In genomic region chrX:40152706-40153334, GRCh38 we compare ENCODE assay signal across 8 cellular contexts. TPM values are rescaled to one million over a fixed set of nuclear protein-coding genes. Genes with fewer than 3 reads are reported as not detected.
DNase-seq lines count a peak whose midpoint lies in the region; ATAC-seq and TF ChIP-seq lines count a peak whose summit lies in the region.

No MANE protein-coding gene starts in this region.

- ATAC-seq in T-helper 17 cell (peak; percentile 1), GM19035 (IDR thresholded peaks at IDR 0.05; ENCODE audit: unreplicated experiment) (no peak)

- no peaks in the 10 kb centered on the region for H3K36me3 ChIP-seq in neural cell (ENCODE audit: insufficient read depth, low read length)

- H3K27ac ChIP-seq in neural cell (ENCODE audit: low read length), result peak overlapping the region; percentile 85

- H3F3A ChIP-seq in neural cell (ENCODE audit: insufficient read depth, low read length, poor library complexity, severe bottlenecking), result no peaks in the 10 kb centered on the region

- H3K9me3 ChIP-seq in T-helper 17 cell (ENCODE audit: control insufficient read depth, low read length, poor library complexity, severe bottlenecking) (no peaks in the 10 kb centered on the region), neural cell (ENCODE audit: low read length) (no peaks in the 10 kb centered on the region)

- H3K4me1 Mint-ChIP-seq in T-helper 17 cell, result peaks cover 6% of the 10 kb centered on the region

- no peaks in the 10 kb centered on the region for H3K27me3 Mint-ChIP-seq in T-helper 17 cell

- H3K79me2 ChIP-seq in neural cell (replicated peaks; ENCODE audit: insufficient read depth, low read length), result no peaks in the 10 kb centered on the region

- no peak for TF ChIP-seq EP300 in neural cell (conservative IDR thresholded peaks at IDR 0.05; ENCODE audit: poor library complexity, severe bottlenecking)

- peaks cover 4% of the 10 kb centered on the region for H3K27me3 ChIP-seq in neural cell (ENCODE audit: insufficient read depth, low read depth, low read length)

- H3K4me2 ChIP-seq in neural cell (ENCODE audit: low read length), result no peak overlapping the region

- TF ChIP-seq RAD21 in neural cell (conservative IDR thresholded peaks at IDR 0.05), result no peak

- no peak overlapping the region for H3K27ac Mint-ChIP-seq in T-helper 17 cell

- no peaks in the 10 kb centered on the region for H3K36me3 Mint-ChIP-seq in T-helper 17 cell (ENCODE audit: low read depth)

- no peak overlapping the region for H2AFZ ChIP-seq in neural cell (ENCODE audit: low read depth, low read length)

- DNase-seq in AG08396 (ENCODE audit: low spot score) (peak; percentile 66), GM20000 (ENCODE audit: low spot score) (peak; percentile 48), T-helper 17 cell (no peak), fibroblast of mammary gland (ENCODE audit: low read depth) (no peak), cerebellar nuclear complex (lab: John Stamatoyannopoulos, UW) (no peak), KG1 (lab: John Stamatoyannopoulos, UW) (no peak)

- H3K4me3 Mint-ChIP-seq in T-helper 17 cell, result peak overlapping the region; percentile 90

- no peak for TF ChIP-seq CTCF in GM20000 (IDR thresholded peaks at IDR 0.05; ENCODE audit: extremely low read depth, missing control alignments)
- no peak for TF ChIP-seq CTCF in fibroblast of mammary gland (conservative IDR thresholded peaks at IDR 0.05; ENCODE audit: control insufficient read depth, insufficient read depth, low read depth, low read length)
- no peak for TF ChIP-seq CTCF in neural cell (IDR thresholded peaks at IDR 0.05; ENCODE audit: poor library complexity, severe bottlenecking)

- H3K9me2 ChIP-seq in neural cell (ENCODE audit: insufficient read depth, low read length), result no peaks in the 10 kb centered on the region

- H4K20me1 ChIP-seq in neural cell (ENCODE audit: insufficient read depth), result no peaks in the 10 kb centered on the region

- H3K9ac ChIP-seq in neural cell (ENCODE audit: low read length), result peak overlapping the region; percentile 80

- peak overlapping the region; percentile 27 for H3K4me3 ChIP-seq in fibroblast of mammary gland (ENCODE audit: control insufficient read depth, low read depth, low read length)
- peak overlapping the region; percentile 66 for H3K4me3 ChIP-seq in neural cell (ENCODE audit: low read length)

TF ChIP-seq in neural cell, 6 proteins besides CTCF, POLR2A, EP300 and RAD21:
- no peak for TF ChIP-seq REST (IDR thresholded peaks at IDR 0.05; ENCODE audit: borderline replicate concordance)

RNA-seq across cellular contexts. Expression of gene BCOR, which starts 55.1 kb away (rescaled TPM):
- 10 to 100 TPM; 24.7 to 29.1 TPM for total RNA-seq in T-helper 17 cell
- 18.0 and 23.7 TPM in 2 replicates for polyA plus RNA-seq in neural cell
- polyA minus RNA-seq in neural cell, result 49.7 and 72.6 TPM in 2 replicates

Comparison
In these comparisons a context has a peak if more than half of its experiments do, and no peak if none do; other contexts are left out.
1. DNase-seq: peak in AG08396 (single experiment) and GM20000 (single experiment); none in T-helper 17 cell (0 of 3), fibroblast of mammary gland (single experiment), cerebellar nuclear complex (0 of 2) and KG1 (single experiment).